Comparison of ENCODE assay signal across 27 cellular contexts in the genomic region with DNA sequence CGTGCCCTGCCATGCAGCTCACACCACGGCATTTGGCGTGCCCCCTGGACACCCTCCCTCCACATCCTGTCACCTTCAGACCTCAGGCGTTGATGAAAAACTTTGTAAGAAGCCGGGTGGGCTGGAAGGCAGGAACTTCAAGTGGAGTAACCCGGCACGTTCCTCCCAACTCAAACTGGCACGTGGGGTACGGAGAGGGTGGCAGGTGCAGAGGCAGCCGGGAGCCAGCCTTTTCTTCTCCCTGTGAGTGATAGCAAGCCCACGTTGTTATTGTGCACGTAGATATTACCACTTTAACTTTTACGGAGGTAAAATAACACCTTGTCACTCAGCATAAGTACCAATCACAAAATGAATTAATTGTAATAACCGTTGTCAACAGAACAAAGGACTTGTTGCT.
"Had no signal": no experiment of that assay in that cellular context is flagged by ENCODE, and none has a peak within 500 bp of the region (broad histone marks: within the 10 kb centered on the region; RNA-seq: fewer than 3 reads in every experiment).

No MANE protein-coding gene starts in this region.

- H3K9me3 ChIP-seq: ascending aorta, breast epithelium, colonic mucosa, esophagus squamous epithelium, gastroesophageal sphincter had no signal

- H3K27ac ChIP-seq: ascending aorta, breast epithelium, cardiac muscle cell, colonic mucosa, epithelial cell of prostate, esophagus squamous epithelium, gastroesophageal sphincter had no signal

- ATAC-seq: activated CD4-positive, alpha-beta T cell treated with anti-CD3 and anti-CD28 coated beads for 36 hours; activated naive CD4-positive, alpha-beta T cell treated with anti-CD3 and anti-CD28 coated beads, Interleukin-2, amount 50 U/mL, for 72 hours; activated T-cell treated with anti-CD3 and anti-CD28 coated beads, Interleukin-2, amount 50 U/mL, for 72 hours; gastroesophageal sphincter; T-helper 17 cell had no signal

- H3K4me1 ChIP-seq: ascending aorta, breast epithelium, colonic mucosa, esophagus squamous epithelium, gastroesophageal sphincter had no signal

- H3K4me3 ChIP-seq: ascending aorta, breast epithelium, cardiac muscle cell, colonic mucosa, esophagus squamous epithelium, gastroesophageal sphincter had no signal

- DNase-seq: activated CD4-positive, alpha-beta memory T cell treated with anti-CD3 and anti-CD28 coated beads, Interleukin-2, amount 10 ng/mL, durations not matched to agents 7 days and 5 days; activated CD4-positive, alpha-beta T cell treated with anti-CD3 and anti-CD28 coated beads for 36 hours; activated CD4-positive, alpha-beta T cell treated with anti-CD3 and anti-CD28 coated beads, Interleukin-2, amount 10 ng/mL, durations not matched to agents 24 days and 14 days; activated CD4-positive, CD25-positive, alpha-beta regulatory T cell; activated CD4-positive, CD25-positive, alpha-beta regulatory T cell treated with anti-CD3 and anti-CD28 coated beads, Interleukin-2, amount 50 U/mL, for 72 hours; activated CD8-positive, alpha-beta memory T cell treated with anti-CD3 and anti-CD28 coated beads, Interleukin-2, amount 50 U/mL, for 48 hours; activated gamma-delta T cell; activated naive CD4-positive, alpha-beta T cell; activated naive CD4-positive, alpha-beta T cell treated with anti-CD3 and anti-CD28 coated beads, Interleukin-2, amount 10 ng/mL, durations not matched to agents 7 days and 5 days; activated naive CD8-positive, alpha-beta T cell treated with anti-CD3 and anti-CD28 coated beads, Interleukin-2, amount 10 ng/mL, durations not matched to agents 7 days and 5 days; activated T-cell treated with anti-CD3 and anti-CD28 coated beads for 4 hours; activated T-cell treated with anti-CD3 and anti-CD28 coated beads, Interleukin-2, amount 50 U/mL, for 24 hours; activated T-cell treated with anti-CD3 and anti-CD28 coated beads, Interleukin-2, amount 50 U/mL, for 72 hours; central memory CD4-positive, alpha-beta T cell; cerebellar nuclear complex; colonic mucosa; effector CD8-positive, alpha-beta T cell; esophagus squamous epithelium; foreskin melanocyte; T-helper 17 cell; T1000 had no signal

- H3K36me3 ChIP-seq: ascending aorta, breast epithelium, cardiac muscle cell, colonic mucosa, esophagus squamous epithelium, gastroesophageal sphincter had no signal

- H3K27me3 ChIP-seq: ascending aorta, breast epithelium, cardiac muscle cell, colonic mucosa, esophagus squamous epithelium had no signal
